In genomic region chr14:20683125-20683895, GRCh38 we compare ENCODE assay signal across 1 cellular context.
TF ChIP-seq lines count a peak whose summit lies in the region.

No MANE protein-coding gene starts in this region.

TF ChIP-seq in HepG2, 621 proteins besides CTCF, POLR2A, EP300 and RAD21 (continued from another document and continues in another):
- TF ChIP-seq CC2D1A (CRISPR knock-in tag; IDR thresholded peaks at IDR 0.05) (no peak), SOX5 (CRISPR knock-in tag; IDR thresholded peaks at IDR 0.05; ENCODE audit: borderline replicate concordance) (no peak), FIP1L1 (IDR thresholded peaks at IDR 0.05; ENCODE audit: borderline replicate concordance, insufficient read depth, low read depth, low read length) (no peak), STAT5B (CRISPR knock-in tag; IDR thresholded peaks at IDR 0.05) (0 out of 2 replicates have a peak, but pooled peaks have one; percentile 18), HOXA9 (CRISPR knock-in tag; IDR thresholded peaks at IDR 0.05; ENCODE audit: borderline replicate concordance) (no peak; the same call in 1 of the 2 replicates), ZBTB40 (IDR thresholded peaks at IDR 0.05) (no peak), ZBTB40 (CRISPR knock-in tag; IDR thresholded peaks at IDR 0.05) (no peak), ZNF446 (CRISPR knock-in tag; IDR thresholded peaks at IDR 0.05) (no peak), ZMYM4 (CRISPR knock-in tag; IDR thresholded peaks at IDR 0.05) (peak; percentile 48; the same call in 1 of the 2 replicates), ZNF710 (CRISPR knock-in tag; IDR thresholded peaks at IDR 0.05; ENCODE audit: borderline replicate concordance) (peak; percentile 70; the same call in 1 of the 2 replicates), MZF1 (CRISPR knock-in tag; IDR thresholded peaks at IDR 0.05; ENCODE audit: borderline replicate concordance) (no peak), MTF1 (CRISPR knock-in tag; IDR thresholded peaks at IDR 0.05) (no peak), ZSCAN12 (CRISPR knock-in tag; IDR thresholded peaks at IDR 0.05) (0 out of 2 replicates have a peak, but pooled peaks have one; percentile 11), CREM (IDR thresholded peaks at IDR 0.05) (no peak; the same call in none of the 2 replicates), CREM (CRISPR knock-in tag; IDR thresholded peaks at IDR 0.05) (no peak), BCL3 (CRISPR knock-in tag; IDR thresholded peaks at IDR 0.05) (no peak), ZNF3 (CRISPR knock-in tag; IDR thresholded peaks at IDR 0.05) (no peak; the same call in none of the 2 replicates), SMAD9 (CRISPR knock-in tag; IDR thresholded peaks at IDR 0.05) (no peak), YY1 (IDR thresholded peaks at IDR 0.05; ENCODE audit: insufficient read depth, insufficient replicate concordance, low read depth, low read length) (no peak), IKZF4 (CRISPR knock-in tag; IDR thresholded peaks at IDR 0.05; ENCODE audit: borderline replicate concordance, low read depth, not compliant biosample characterization) (no peak), HDAC2 (CRISPR knock-in tag; IDR thresholded peaks at IDR 0.05) (peak; percentile 79), GMEB2 (CRISPR knock-in tag; IDR thresholded peaks at IDR 0.05; ENCODE audit: low read depth) (no peak), POLR2AphosphoS5 (IDR thresholded peaks at IDR 0.05; ENCODE audit: low read depth, low read length) (no peak), ZSCAN9 (CRISPR knock-in tag; IDR thresholded peaks at IDR 0.05; ENCODE audit: borderline replicate concordance) (no peak; the same call in 1 of the 2 replicates), MLLT10 (CRISPR knock-in tag; IDR thresholded peaks at IDR 0.05) (no peak), ZNF234 (CRISPR knock-in tag; conservative IDR thresholded peaks at IDR 0.05) (no peak), SNAPC2 (CRISPR knock-in tag; IDR thresholded peaks at IDR 0.05) (peak; percentile 67; the same call in 1 of the 2 replicates), ZNF841 (CRISPR knock-in tag; IDR thresholded peaks at IDR 0.05; ENCODE audit: borderline replicate concordance) (peak; percentile 6; the same call in 1 of the 2 replicates), TBP (CRISPR knock-in tag; IDR thresholded peaks at IDR 0.05) (0 out of 2 replicates have a peak, but pooled peaks have one; percentile 49), SIN3A (IDR thresholded peaks at IDR 0.05; ENCODE audit: borderline replicate concordance, low read depth, low read length) (peak; percentile 68; the same call in 1 of the 2 replicates), ZNF121 (CRISPR knock-in tag; IDR thresholded peaks at IDR 0.05) (no peak), MTA3 (CRISPR knock-in tag; IDR thresholded peaks at IDR 0.05) (no peak), ZFP82 (CRISPR knock-in tag; IDR thresholded peaks at IDR 0.05; ENCODE audit: borderline replicate concordance) (no peak; the same call in 1 of the 2 replicates)
- TF ChIP-seq, protein P1, sequence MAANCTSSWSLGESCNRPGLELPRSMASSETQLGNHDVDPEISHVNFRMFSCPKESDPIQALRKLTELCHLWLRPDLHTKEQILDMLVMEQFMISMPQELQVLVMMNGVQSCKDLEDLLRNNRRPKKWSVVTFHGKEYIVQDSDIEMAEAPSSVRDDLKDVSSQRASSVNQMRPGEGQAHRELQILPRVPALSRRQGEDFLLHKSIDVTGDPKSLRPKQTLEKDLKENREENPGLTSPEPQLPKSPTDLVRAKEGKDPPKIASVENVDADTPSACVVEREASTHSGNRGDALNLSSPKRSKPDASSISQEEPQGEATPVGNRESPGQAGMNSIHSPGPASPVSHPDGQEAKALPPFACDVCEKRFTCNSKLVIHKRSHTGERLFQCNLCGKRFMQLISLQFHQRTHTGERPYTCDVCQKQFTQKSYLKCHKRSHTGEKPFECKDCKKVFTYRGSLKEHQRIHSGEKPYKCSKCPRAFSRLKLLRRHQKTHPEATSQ (CRISPR knock-in tag; IDR thresholded peaks at IDR 0.05; ENCODE audit: borderline replicate concordance) = no peak; the same call in 1 of the 2 replicates
- TF ChIP-seq, protein P2, sequence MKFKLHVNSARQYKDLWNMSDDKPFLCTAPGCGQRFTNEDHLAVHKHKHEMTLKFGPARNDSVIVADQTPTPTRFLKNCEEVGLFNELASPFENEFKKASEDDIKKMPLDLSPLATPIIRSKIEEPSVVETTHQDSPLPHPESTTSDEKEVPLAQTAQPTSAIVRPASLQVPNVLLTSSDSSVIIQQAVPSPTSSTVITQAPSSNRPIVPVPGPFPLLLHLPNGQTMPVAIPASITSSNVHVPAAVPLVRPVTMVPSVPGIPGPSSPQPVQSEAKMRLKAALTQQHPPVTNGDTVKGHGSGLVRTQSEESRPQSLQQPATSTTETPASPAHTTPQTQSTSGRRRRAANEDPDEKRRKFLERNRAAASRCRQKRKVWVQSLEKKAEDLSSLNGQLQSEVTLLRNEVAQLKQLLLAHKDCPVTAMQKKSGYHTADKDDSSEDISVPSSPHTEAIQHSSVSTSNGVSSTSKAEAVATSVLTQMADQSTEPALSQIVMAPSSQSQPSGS (CRISPR knock-in tag; IDR thresholded peaks at IDR 0.05) = peak; percentile 89
- TF ChIP-seq, protein P3, sequence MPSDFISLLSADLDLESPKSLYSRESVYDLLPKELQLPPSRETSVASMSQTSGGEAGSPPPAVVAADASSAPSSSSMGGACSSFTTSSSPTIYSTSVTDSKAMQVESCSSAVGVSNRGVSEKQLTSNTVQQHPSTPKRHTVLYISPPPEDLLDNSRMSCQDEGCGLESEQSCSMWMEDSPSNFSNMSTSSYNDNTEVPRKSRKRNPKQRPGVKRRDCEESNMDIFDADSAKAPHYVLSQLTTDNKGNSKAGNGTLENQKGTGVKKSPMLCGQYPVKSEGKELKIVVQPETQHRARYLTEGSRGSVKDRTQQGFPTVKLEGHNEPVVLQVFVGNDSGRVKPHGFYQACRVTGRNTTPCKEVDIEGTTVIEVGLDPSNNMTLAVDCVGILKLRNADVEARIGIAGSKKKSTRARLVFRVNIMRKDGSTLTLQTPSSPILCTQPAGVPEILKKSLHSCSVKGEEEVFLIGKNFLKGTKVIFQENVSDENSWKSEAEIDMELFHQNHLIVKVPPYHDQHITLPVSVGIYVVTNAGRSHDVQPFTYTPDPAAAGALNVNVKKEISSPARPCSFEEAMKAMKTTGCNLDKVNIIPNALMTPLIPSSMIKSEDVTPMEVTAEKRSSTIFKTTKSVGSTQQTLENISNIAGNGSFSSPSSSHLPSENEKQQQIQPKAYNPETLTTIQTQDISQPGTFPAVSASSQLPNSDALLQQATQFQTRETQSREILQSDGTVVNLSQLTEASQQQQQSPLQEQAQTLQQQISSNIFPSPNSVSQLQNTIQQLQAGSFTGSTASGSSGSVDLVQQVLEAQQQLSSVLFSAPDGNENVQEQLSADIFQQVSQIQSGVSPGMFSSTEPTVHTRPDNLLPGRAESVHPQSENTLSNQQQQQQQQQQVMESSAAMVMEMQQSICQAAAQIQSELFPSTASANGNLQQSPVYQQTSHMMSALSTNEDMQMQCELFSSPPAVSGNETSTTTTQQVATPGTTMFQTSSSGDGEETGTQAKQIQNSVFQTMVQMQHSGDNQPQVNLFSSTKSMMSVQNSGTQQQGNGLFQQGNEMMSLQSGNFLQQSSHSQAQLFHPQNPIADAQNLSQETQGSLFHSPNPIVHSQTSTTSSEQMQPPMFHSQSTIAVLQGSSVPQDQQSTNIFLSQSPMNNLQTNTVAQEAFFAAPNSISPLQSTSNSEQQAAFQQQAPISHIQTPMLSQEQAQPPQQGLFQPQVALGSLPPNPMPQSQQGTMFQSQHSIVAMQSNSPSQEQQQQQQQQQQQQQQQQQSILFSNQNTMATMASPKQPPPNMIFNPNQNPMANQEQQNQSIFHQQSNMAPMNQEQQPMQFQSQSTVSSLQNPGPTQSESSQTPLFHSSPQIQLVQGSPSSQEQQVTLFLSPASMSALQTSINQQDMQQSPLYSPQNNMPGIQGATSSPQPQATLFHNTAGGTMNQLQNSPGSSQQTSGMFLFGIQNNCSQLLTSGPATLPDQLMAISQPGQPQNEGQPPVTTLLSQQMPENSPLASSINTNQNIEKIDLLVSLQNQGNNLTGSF (CRISPR knock-in tag; IDR thresholded peaks at IDR 0.05) = no peak; the same call in 1 of the 2 replicates
